9 cellular contexts compared by ENCODE assay signal in the genomic region with DNA sequence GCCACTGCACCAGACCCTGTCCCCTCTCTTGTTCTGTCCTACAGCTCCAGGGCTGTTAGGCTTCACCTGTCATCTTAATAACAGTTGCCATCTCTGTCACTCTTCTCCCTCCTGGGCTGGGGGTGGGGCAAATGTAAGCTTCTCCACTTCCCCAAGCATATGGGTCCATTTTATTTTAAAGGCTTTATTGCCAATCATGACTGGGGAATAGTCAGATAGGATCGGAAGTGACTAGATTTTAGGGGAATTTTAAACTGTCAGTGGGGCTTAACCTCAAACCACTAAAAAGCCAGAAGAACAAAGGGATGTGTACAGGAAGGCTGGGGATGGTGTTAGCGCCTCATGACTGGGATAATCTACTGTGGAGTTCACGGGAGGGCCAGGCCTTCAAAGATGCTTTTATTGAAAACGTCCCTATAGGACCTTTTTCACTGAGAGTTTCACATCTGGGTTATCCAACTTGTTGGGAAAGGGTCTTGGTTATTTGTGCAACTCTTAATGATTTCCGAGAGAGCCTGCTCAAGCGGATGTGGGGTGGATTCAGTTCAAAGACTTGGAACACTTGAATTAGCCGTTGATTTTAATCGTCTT. TPM values are rescaled to one million over a fixed set of nuclear protein-coding genes. Genes with fewer than 3 reads are reported as not detected.
DNase-seq lines count a peak whose midpoint lies in the region; ATAC-seq and TF ChIP-seq lines count a peak whose summit lies in the region.
"Had no signal": no experiment of that assay in that cellular context is flagged by ENCODE, and none has a peak within 500 bp of the region (broad histone marks: within the 10 kb centered on the region; RNA-seq: fewer than 3 reads in every experiment).

No MANE protein-coding gene starts in this region.

- H3K27me3 ChIP-seq in CD4-positive, alpha-beta memory T cell (ENCODE audit: insufficient read depth, low read length), result no peaks in the 10 kb centered on the region
- no peaks in the 10 kb centered on the region for H3K27me3 ChIP-seq in adrenal gland

- H3K9me3 ChIP-seq in CD4-positive, alpha-beta memory T cell (ENCODE audit: control insufficient read depth in 1 of 2, low read length in 2 of 2), result no peaks in the 10 kb centered on the region
- H3K9me3 ChIP-seq in adrenal gland (replicated peaks in 1 of 3), result no peaks in the 10 kb centered on the region

- CTCF ChIA-PET in CD4-positive, alpha-beta memory T cell (lab: Charles Lee; ENCODE audit: partially characterized antibody), result interaction anchor here (0.8 to 1.5 kb wide), 4 partner anchors 11 to 41 kb away, joined by 3 to 4 read pairs (median 3); a partner anchor contains a TSS

- ATAC-seq in natural killer cell (peak in 2 of 3 donors; percentile 16 to 19), GM21737 (IDR thresholded peaks at IDR 0.05; ENCODE audit: unreplicated experiment) (no peak)

- H3K9me3 Mint-ChIP-seq in CD4-positive, alpha-beta memory T cell, result peaks cover 0 to 2% (median 0%) of the 10 kb centered on the region in 8 donors
- H3K9me3 Mint-ChIP-seq in natural killer cell, result no peaks in the 10 kb centered on the region

- POLR2A ChIA-PET in CD4-positive, alpha-beta memory T cell (lab: Charles Lee; ENCODE audit: partially characterized antibody), result interaction anchor here (0.6 to 7.7 kb wide), 11 partner anchors 9 to 81 kb away, joined by 3 to 55 read pairs (median 4); a partner anchor contains a TSS

- no peaks in the 10 kb centered on the region for H3K27me3 Mint-ChIP-seq in CD4-positive, alpha-beta memory T cell
- no peaks in the 10 kb centered on the region for H3K27me3 Mint-ChIP-seq in natural killer cell (ENCODE audit: low read depth in 2 of 2)

- peaks cover 94% of the 10 kb centered on the region for H3K4me1 ChIP-seq in CD4-positive, alpha-beta memory T cell (ENCODE audit: insufficient read depth, low read length)
- H3K4me1 ChIP-seq in adrenal gland (replicated peaks in 1 of 2), result peaks cover 0 to 17% of the 10 kb centered on the region in 2 donors

- peaks cover 4 to 18% of the 10 kb centered on the region in 2 donors for H3K36me3 Mint-ChIP-seq in CD4-positive, alpha-beta memory T cell
- H3K36me3 Mint-ChIP-seq in natural killer cell, result no peaks in the 10 kb centered on the region

- H3K4me1 Mint-ChIP-seq in CD4-positive, alpha-beta memory T cell, result peaks cover 71 to 97% (median 85%) of the 10 kb centered on the region in 4 donors
- H3K4me1 Mint-ChIP-seq in natural killer cell, result peaks cover 83 to 89% of the 10 kb centered on the region in 2 donors

- H3K4me3 ChIP-seq in CD4-positive, alpha-beta memory T cell (ENCODE audit: low read length in 2 of 2), result peak overlapping the region in 1 of 2 donors; percentile 1
- no peak overlapping the region for H3K4me3 ChIP-seq in NB4 (ENCODE audit: low read depth, low read length)
- H3K4me3 ChIP-seq in adrenal gland, result no peak overlapping the region
- H3K4me3 ChIP-seq: skin epidermis had no signal

- TF ChIP-seq POLR2A in NB4 (IDR thresholded peaks at IDR 0.05; ENCODE audit: extremely low read depth, insufficient read length) (no peak), adrenal gland (IDR thresholded peaks at IDR 0.05) (no peak)

- no peaks in the 10 kb centered on the region for H3K36me3 ChIP-seq in CD4-positive, alpha-beta memory T cell (ENCODE audit: insufficient read depth, low read length)
- H3K36me3 ChIP-seq in adrenal gland (replicated peaks in 1 of 2), result no peaks in the 10 kb centered on the region

- peak overlapping the region; percentile 55 to 89 (median 78) for H3K4me3 Mint-ChIP-seq in CD4-positive, alpha-beta memory T cell
- H3K4me3 Mint-ChIP-seq in natural killer cell, result peak overlapping the region; percentile 40

- in situ Hi-C loops in G401 (cut with HindIII; ENCODE audit: low sequenced_read_pairs), result no loop called here

- H3K27ac Mint-ChIP-seq in CD4-positive, alpha-beta memory T cell, result peak overlapping the region; percentile 88 to 99 (median 96)
- peak overlapping the region; percentile 91 to 94 for H3K27ac Mint-ChIP-seq in natural killer cell

- peak; percentile 66 to 81 (median 75) for DNase-seq in CD4-positive, alpha-beta memory T cell
- DNase-seq in NB4 (ENCODE audit: low read depth) (peak; percentile 75), natural killer cell (no peak), SKM-1 (lab: John Stamatoyannopoulos, UW; ENCODE audit: unreplicated experiment) (no peak), G401 (ENCODE audit: low spot score) (no peak), adrenal gland (no peak)
- peak; percentile 53 to 60 for DNase-seq in activated T-cell treated with anti-CD3 and anti-CD28 coated beads, Interleukin-2, amount 50 U/mL, for 48 hours

- TF ChIP-seq CTCF in NB4 (IDR thresholded peaks at IDR 0.05; ENCODE audit: low read depth, low read length), result no peak
- no peak for TF ChIP-seq CTCF in natural killer cell (IDR thresholded peaks at IDR 0.05)
- no peak for TF ChIP-seq CTCF in adrenal gland (IDR thresholded peaks at IDR 0.05)

- peak overlapping the region; percentile 48 for H3K27ac ChIP-seq in CD4-positive, alpha-beta memory T cell (ENCODE audit: low read depth, low read length)
- no peak overlapping the region for H3K27ac ChIP-seq in adrenal gland

- intact Hi-C loops in CD4-positive, alpha-beta memory T cell (cut with micrococcal nuclease), result loop anchor here (1.0 to 10.0 kb wide), 3 partner anchors 13 to 194 kb away; a partner anchor contains a TSS
- intact Hi-C loops in natural killer cell (cut with micrococcal nuclease), result no loop called here
- intact Hi-C loops in adrenal gland (cut with DNase I), result no loop called here

- WGBS in adrenal gland, 4 donors, result 87 to 94% (median 92%) methylated on average over 8 of the region's 8 CpGs

RNA-seq across cellular contexts. Expression of a gene that starts 41.6 kb away (rescaled TPM):
- 10 to 100 TPM; 55.1 to 55.8 TPM for total RNA-seq in CD4-positive, alpha-beta memory T cell
- polyA plus RNA-seq in CD4-positive, alpha-beta memory T cell, result 10 to 100 TPM; 63.8 to 64.6 TPM
- total RNA-seq in natural killer cell (100 to 1,000 TPM in 1 of 3 donors, 10 to 100 TPM in 2; 85.3 to 118 (median 96.1) TPM), adrenal gland (10 to 100 TPM; 26.2 to 95.1 (median 38.3) TPM)
- total RNA-seq in G401 (2014; rRNA removed; shearing (Covaris generic)), result 9.5 and 12.7 TPM in 2 replicates
- polyA plus RNA-seq in adrenal gland, result 10 to 100 TPM in 1 of 3 donors, 1 to 10 TPM in 2; 6.2 to 17.8 (median 7.6) TPM

Comparison
In these comparisons a context has a peak if more than half of its experiments do, and no peak if none do; other contexts are left out.
1. DNase-seq: peak in CD4-positive, alpha-beta memory T cell (5 of 5), NB4 (single experiment) and activated T-cell treated with anti-CD3 and anti-CD28 coated beads, Interleukin-2, amount 50 U/mL, for 48 hours (2 of 2); none in natural killer cell (single experiment), SKM-1 (single experiment), G401 (single experiment) and adrenal gland (0 of 7).